ENCODE assay signal across 1 cellular context in genomic region chr3:197892162-197892561, GRCh38.
A peak's percentile ranks its signal among the peaks of the same experiment; 100 is the strongest.
TF ChIP-seq lines count a peak whose summit lies in the region.

No MANE protein-coding gene starts in this region.

TF ChIP-seq in HEK293, 187 proteins besides CTCF, POLR2A, EP300 and RAD21:
- TF ChIP-seq REST (tag by site-specific recombination; IDR thresholded peaks at IDR 0.05) (peak; percentile 86), GLIS2 (tag by site-specific recombination; IDR thresholded peaks at IDR 0.05) (no peak), ZNF138 (tag by site-specific recombination; IDR thresholded peaks at IDR 0.05; ENCODE audit: borderline replicate concordance) (no peak), ZNF677 (tag by site-specific recombination; IDR thresholded peaks at IDR 0.05) (no peak)
